ENCODE assay signal across 13 cellular contexts in the genomic region with DNA sequence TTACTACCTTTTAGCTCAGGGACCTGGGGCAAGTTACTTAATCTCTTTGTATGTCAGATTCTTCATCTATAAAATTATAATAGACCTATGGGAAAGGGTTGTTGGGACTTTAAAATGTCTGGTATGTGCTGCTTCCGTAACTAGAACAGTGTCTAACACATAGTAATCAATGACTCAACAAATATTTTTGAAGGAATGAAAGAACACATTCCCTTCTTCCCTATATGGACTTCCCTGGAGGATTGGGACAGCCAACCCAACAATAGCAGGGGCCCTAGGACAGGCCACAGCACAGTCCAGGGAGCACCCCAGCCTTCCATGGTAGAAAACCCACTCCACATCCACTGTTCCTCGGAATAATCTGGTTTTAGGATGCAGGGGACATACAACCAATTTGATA. TPM values are rescaled to one million over a fixed set of nuclear protein-coding genes. Genes with fewer than 3 reads are reported as not detected.
A peak's percentile ranks its signal among the peaks of the same experiment; 100 is the strongest.
DNase-seq lines count a peak whose midpoint lies in the region; ATAC-seq and TF ChIP-seq lines count a peak whose summit lies in the region.
"Had no signal": no experiment of that assay in that cellular context is flagged by ENCODE, and none has a peak within 500 bp of the region (broad histone marks: within the 10 kb centered on the region; RNA-seq: fewer than 3 reads in every experiment).

No MANE protein-coding gene starts in this region.

- no peak for TF ChIP-seq POLR2A in IMR-90 (IDR thresholded peaks at IDR 0.05; ENCODE audit: low read depth, low read length)

- intact Hi-C loops in IMR-90 (cut with micrococcal nuclease): loop anchor here (5.0 kb wide), 1 partner anchor 199 kb away; a partner anchor contains a TSS

- H3K9me3 Mint-ChIP-seq in chondrocyte (ENCODE audit: low read depth): peaks cover 6% of the 10 kb centered on the region
- H3K9me3 Mint-ChIP-seq: stimulated activated effector memory CD8-positive, alpha-beta T cell treated with anti-CD3 and anti-CD28 coated beads, Interleukin-12 subunit alpha, Interleukin-12 subunit beta, amount 100 ng/mL, for 72 hours had no signal

- peak overlapping the region; percentile 99 for H3K4ac ChIP-seq in IMR-90 (ENCODE audit: low read depth, low read length)

- peak overlapping the region; percentile 97 for H3K27ac Mint-ChIP-seq in chondrocyte (ENCODE audit: unreplicated experiment)
- H3K27ac Mint-ChIP-seq: stimulated activated effector memory CD8-positive, alpha-beta T cell treated with anti-CD3 and anti-CD28 coated beads, Interleukin-12 subunit alpha, Interleukin-12 subunit beta, amount 100 ng/mL, for 72 hours had no signal

- peak overlapping the region; percentile 56 for H3K9ac ChIP-seq in IMR-90 (ENCODE audit: low read depth, low read length)

- H3K27ac ChIP-seq in IMR-90 (ENCODE audit: insufficient read depth, low read length): peak overlapping the region; percentile 89
- H3K27ac ChIP-seq: C4-2B had no signal

- TF ChIP-seq RAD21 in IMR-90 (IDR thresholded peaks at IDR 0.05; ENCODE audit: low read length): no peak

- no peak overlapping the region for H3K4me3 ChIP-seq in IMR-90 (ENCODE audit: insufficient read depth, low read depth, low read length)

- TF ChIP-seq CTCF in IMR-90 (conservative IDR thresholded peaks at IDR 0.05; ENCODE audit: low read depth, low read length) (no peak), chondrocyte (IDR thresholded peaks at IDR 0.05) (no peak)

- H2AK9ac ChIP-seq in IMR-90 (replicated peaks; ENCODE audit: low read depth, low read length, poor library complexity): peak overlapping the region; percentile 87

- peak overlapping the region; percentile 99 for H3K23ac ChIP-seq in IMR-90 (ENCODE audit: low read depth, low read length)

- peak; percentile 55 for DNase-seq in ACHN
- peak; percentile 94 for DNase-seq in IMR-90
- no peak for DNase-seq in chondrocyte (ENCODE audit: low spot score)
- DNase-seq in lung microvascular endothelial cell (ENCODE audit: low read depth in 2 of 2): peak; percentile 27 to 70
- DNase-seq in NCI-H2029 treated with DMSO at 0.1 percent for 48 hours (lab: John Stamatoyannopoulos, UW): no peak
- no peak for DNase-seq in DMS53 treated with DMSO at 0.1 percent for 48 hours (lab: John Stamatoyannopoulos, UW; ENCODE audit: unreplicated experiment)
- DNase-seq in NCI-H1694 (lab: John Stamatoyannopoulos, UW): no peak
- DNase-seq: GOT3, NCI-H187, SHP77 had no signal

- H3K14ac ChIP-seq in IMR-90 (replicated peaks; ENCODE audit: low read depth, low read length): peak overlapping the region; percentile 99

- H4K91ac ChIP-seq in IMR-90 (ENCODE audit: insufficient read depth, low read depth, low read length): peak overlapping the region; percentile 99

- H3K18ac ChIP-seq in IMR-90 (ENCODE audit: low read depth, low read length): peak overlapping the region; percentile 100

- peak overlapping the region; percentile 26; the same call in 1 of the 2 replicates for H2AK5ac ChIP-seq in IMR-90 (ENCODE audit: low read depth, low read length)

- no peaks in the 10 kb centered on the region for H3K27me3 ChIP-seq in IMR-90 (ENCODE audit: control insufficient read depth, insufficient read depth, low read length)

- peak overlapping the region; percentile 72 for H2AFZ ChIP-seq in IMR-90 (replicated peaks; ENCODE audit: low read length, poor library complexity)

- H3K27me3 Mint-ChIP-seq in chondrocyte (ENCODE audit: low read depth): no peaks in the 10 kb centered on the region

- ATAC-seq in IMR-90 (ENCODE audit: low read depth) (peak; percentile 84), GM19452 (IDR thresholded peaks at IDR 0.05; ENCODE audit: unreplicated experiment) (no peak)
- ATAC-seq: stimulated activated effector memory CD8-positive, alpha-beta T cell treated with anti-CD3 and anti-CD28 coated beads, Interleukin-12 subunit alpha, Interleukin-12 subunit beta, amount 100 ng/mL, for 72 hours had no signal

- H3K9me3 ChIP-seq in IMR-90 (ENCODE audit: control insufficient read depth, insufficient read depth, low read length): no peaks in the 10 kb centered on the region

- peak overlapping the region; percentile 100 for H2BK20ac ChIP-seq in IMR-90 (ENCODE audit: low read depth, low read length)

- CTCF ChIA-PET in IMR-90 (lab: Yijun Ruan, JAX): no interaction called here

- H3K4me3 Mint-ChIP-seq in chondrocyte (ENCODE audit: unreplicated experiment): no peak overlapping the region
- H3K4me3 Mint-ChIP-seq: stimulated activated effector memory CD8-positive, alpha-beta T cell treated with anti-CD3 and anti-CD28 coated beads, Interleukin-12 subunit alpha, Interleukin-12 subunit beta, amount 100 ng/mL, for 72 hours had no signal

- no peaks in the 10 kb centered on the region for H3K36me3 ChIP-seq in IMR-90 (ENCODE audit: control insufficient read depth, insufficient read depth, low read length)

- H2BK5ac ChIP-seq in IMR-90 (ENCODE audit: low read depth, low read length, poor library complexity, severe bottlenecking): peak overlapping the region; percentile 100

- peak overlapping the region; percentile 45; the same call in 2 of the 3 replicates for H2BK15ac ChIP-seq in IMR-90 (ENCODE audit: low read depth, low read length)

- peaks cover 2% of the 10 kb centered on the region for H3K36me3 Mint-ChIP-seq in chondrocyte (ENCODE audit: low read depth)
- H3K36me3 Mint-ChIP-seq: stimulated activated effector memory CD8-positive, alpha-beta T cell treated with anti-CD3 and anti-CD28 coated beads, Interleukin-12 subunit alpha, Interleukin-12 subunit beta, amount 100 ng/mL, for 72 hours had no signal

- in situ Hi-C loops in ACHN (cut with HindIII; ENCODE audit: low pct_ligation_motif_present, low pct_unique_long_range_greater_than_20kb, low sequenced_read_pairs) (loop anchor here (25.0 kb wide), 1 partner anchor 241 kb away; no protein-coding TSS in a partner anchor), IMR-90 (cut with MboI; ENCODE audit: low sequenced_read_pairs) (loop anchor here (25.0 kb wide), 1 partner anchor 141 kb away; a partner anchor contains a TSS)

- peak overlapping the region; percentile 100 for H2BK120ac ChIP-seq in IMR-90 (ENCODE audit: low read depth, low read length)

- H3K4me2 ChIP-seq in IMR-90 (ENCODE audit: low read depth, low read length): peak overlapping the region; percentile 48

- dilution Hi-C loops in IMR-90 (cut with HindIII; ENCODE audit: low sequenced_read_pairs, unreplicated experiment): no loop called here

- WGBS in IMR-90 (ENCODE audit: extremely low coverage in 2 of 2, insufficient read length in 1 of 2), 2 experiments: no CpG with 5 or more reads among the region's 2 CpGs

- H3K79me1 ChIP-seq in IMR-90 (ENCODE audit: low read depth in 1 of 2, low read length in 2 of 2): peaks cover 0 to 9% of the 10 kb centered on the region in 2 experiments; a peak in 2 of 4 replicates

- no peaks in the 10 kb centered on the region for H4K20me1 ChIP-seq in IMR-90 (ENCODE audit: insufficient read depth, low read length)

- H4K8ac ChIP-seq in IMR-90 (ENCODE audit: low read depth in 2 of 2, low read length in 2 of 2): peak overlapping the region; percentile 75 to 97

- H3K9me1 ChIP-seq in IMR-90 (ENCODE audit: insufficient read depth, low read length): peaks cover 6% of the 10 kb centered on the region

- POLR2A ChIA-PET in IMR-90 (lab: Charles Lee; ENCODE audit: unreplicated experiment): no interaction called here

- H3K4me1 ChIP-seq in IMR-90 (ENCODE audit: control insufficient read depth, insufficient read depth, low read length): peaks cover 26% of the 10 kb centered on the region

- BruUV-seq in IMR-90 (replicated peaks; lab: Mats Ljungman, UMichigan): no TSS peak

- H4K5ac ChIP-seq in IMR-90 (ENCODE audit: low read depth, low read length): peak overlapping the region; percentile 98

- peak overlapping the region; percentile 96 for H3K56ac ChIP-seq in IMR-90 (ENCODE audit: extremely low read depth, insufficient read depth, low read length)

- peaks cover 70% of the 10 kb centered on the region for H3K4me1 Mint-ChIP-seq in chondrocyte (ENCODE audit: low read depth)
- H3K4me1 Mint-ChIP-seq: stimulated activated effector memory CD8-positive, alpha-beta T cell treated with anti-CD3 and anti-CD28 coated beads, Interleukin-12 subunit alpha, Interleukin-12 subunit beta, amount 100 ng/mL, for 72 hours had no signal

TF ChIP-seq in IMR-90, 13 proteins besides CTCF, POLR2A, EP300 and RAD21 (continues in another document):
- no peak for TF ChIP-seq MXI1 (IDR thresholded peaks at IDR 0.05; ENCODE audit: borderline replicate concordance, low read depth, low read length)
- TF ChIP-seq RCOR1 (IDR thresholded peaks at IDR 0.05; ENCODE audit: insufficient replicate concordance, low read length): no peak
- no peak for TF ChIP-seq SMC3 (IDR thresholded peaks at IDR 0.05; ENCODE audit: low read depth, low read length)
- peak; percentile 92 for TF ChIP-seq NFE2L2 (IDR thresholded peaks at IDR 0.05; ENCODE audit: low read depth, low read length)
- TF ChIP-seq, protein P1, sequence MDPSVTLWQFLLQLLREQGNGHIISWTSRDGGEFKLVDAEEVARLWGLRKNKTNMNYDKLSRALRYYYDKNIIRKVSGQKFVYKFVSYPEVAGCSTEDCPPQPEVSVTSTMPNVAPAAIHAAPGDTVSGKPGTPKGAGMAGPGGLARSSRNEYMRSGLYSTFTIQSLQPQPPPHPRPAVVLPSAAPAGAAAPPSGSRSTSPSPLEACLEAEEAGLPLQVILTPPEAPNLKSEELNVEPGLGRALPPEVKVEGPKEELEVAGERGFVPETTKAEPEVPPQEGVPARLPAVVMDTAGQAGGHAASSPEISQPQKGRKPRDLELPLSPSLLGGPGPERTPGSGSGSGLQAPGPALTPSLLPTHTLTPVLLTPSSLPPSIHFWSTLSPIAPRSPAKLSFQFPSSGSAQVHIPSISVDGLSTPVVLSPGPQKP (IDR thresholded peaks at IDR 0.05; ENCODE audit: borderline replicate concordance, low read depth, low read length): no peak
- TF ChIP-seq RFX5 (IDR thresholded peaks at IDR 0.05; ENCODE audit: low read depth, low read length): no peak
- peak; percentile 50; the same call in 1 of the 2 replicates for TF ChIP-seq MAFK (IDR thresholded peaks at IDR 0.05; ENCODE audit: low read depth, low read length)
- TF ChIP-seq MAZ (IDR thresholded peaks at IDR 0.05; ENCODE audit: borderline replicate concordance, low read depth, low read length): no peak
- peak; percentile 77 for TF ChIP-seq FOS (IDR thresholded peaks at IDR 0.05; ENCODE audit: low read depth, low read length)

RNA-seq across cellular contexts. Expression of a gene that starts 50.7 kb away (rescaled TPM):
- total RNA-seq in IMR-90 (2012; rRNA removed) (10.2 and 10.8 TPM in 2 replicates), chondrocyte (24.1 to 52.8 TPM (median 48.0 TPM) in 3 replicates), lung microvascular endothelial cell (1.1 and 2.4 TPM in 2 replicates)
- polyA plus RNA-seq in IMR-90 (2012; rRNA removed): 13.5 and 13.7 TPM in 2 replicates
- polyA plus RNA-seq in IMR-90 (2012; cell fraction: cytosol; rRNA removed): 14.6 and 20.1 TPM in 2 replicates
- 3.8 and 12.7 TPM in 2 replicates for polyA plus RNA-seq in IMR-90 (2012; cell fraction: nucleus; rRNA removed; ENCODE audit: low replicate concordance)

Comparison
In these comparisons a context has a peak if more than half of its experiments do, and no peak if none do; other contexts are left out.
1. DNase-seq: peak in ACHN (single experiment), IMR-90 (single experiment) and lung microvascular endothelial cell (2 of 2); none in chondrocyte (single experiment), NCI-H2029 treated with DMSO at 0.1 percent for 48 hours (single experiment), DMS53 treated with DMSO at 0.1 percent for 48 hours (single experiment) and NCI-H1694 (single experiment).